Comparison of ENCODE assay signal across 40 cellular contexts in genomic region chr17:79232957-79233356, GRCh38.
"Had no signal": no experiment of that assay in that cellular context is flagged by ENCODE, and none has a peak within 500 bp of the region (broad histone marks: within the 10 kb centered on the region; RNA-seq: fewer than 3 reads in every experiment).

No MANE protein-coding gene starts in this region.

- H3K36me3 ChIP-seq: adrenal gland, brain microvascular endothelial cell, breast epithelium, cardiac muscle cell, WERI-Rb-1 had no signal

- ATAC-seq: activated CD4-positive, alpha-beta T cell treated with anti-CD3 and anti-CD28 coated beads for 36 hours; activated CD4-positive, CD25-positive, alpha-beta regulatory T cell treated with anti-CD3 and anti-CD28 coated beads, Interleukin-2, amount 50 U/mL, for 24 hours; activated CD8-positive, alpha-beta memory T cell treated with anti-CD3 and anti-CD28 coated beads, Interleukin-2, amount 10 ng/mL, durations not matched to agents 7 days and 5 days; activated CD8-positive, alpha-beta T cell treated with anti-CD3 and anti-CD28 coated beads, Interleukin-2, amount 10 ng/mL, durations not matched to agents 7 days and 5 days; activated naive CD4-positive, alpha-beta T cell treated with anti-CD3 and anti-CD28 coated beads, Interleukin-2, amount 50 U/mL, for 72 hours; body of pancreas; WTC11 had no signal

- H3K4me3 Mint-ChIP-seq: activated CD4-positive, alpha-beta memory T cell treated with anti-CD3 and anti-CD28 coated beads, Interleukin-2, amount 10 ng/mL, durations not matched to agents 7 days and 5 days; activated CD4-positive, alpha-beta T cell treated with anti-CD3 and anti-CD28 coated beads for 36 hours; activated CD4-positive, alpha-beta T cell treated with anti-CD3 and anti-CD28 coated beads, Interleukin-2, amount 10 ng/mL, durations not matched to agents 7 days and 5 days; activated CD8-positive, alpha-beta memory T cell treated with anti-CD3 and anti-CD28 coated beads, Interleukin-2, amount 10 ng/mL, durations not matched to agents 7 days and 5 days; activated CD8-positive, alpha-beta T cell treated with anti-CD3 and anti-CD28 coated beads, Interleukin-2, amount 10 ng/mL, durations not matched to agents 7 days and 5 days; activated naive CD8-positive, alpha-beta T cell treated with anti-CD3 and anti-CD28 coated beads for 36 hours; activated T-cell treated with anti-CD3 and anti-CD28 coated beads, Interleukin-2, amount 50 U/mL, for 24 hours; central memory CD8-positive, alpha-beta T cell; T-helper 1 cell treated with Interleukin-12 subunit alpha and Interleukin-12 subunit beta and Interleukin-4 antibody, amounts not matched to agents 30 μg/mL and 1 μg/mL, for 36 hours; T-helper 2 cell treated with Interferon-gamma antibody and Interleukin-4, amounts not matched to agents 5 μg/mL and 100 μg/mL, for 36 hours; WTC11 had no signal

- H3K27ac ChIP-seq: adrenal gland, body of pancreas, brain microvascular endothelial cell, breast epithelium, cardiac muscle cell, WERI-Rb-1 had no signal

- DNase-seq: activated CD4-positive, alpha-beta memory T cell treated with anti-CD3 and anti-CD28 coated beads, Interleukin-2, amount 10 ng/mL, durations not matched to agents 7 days and 5 days; activated CD4-positive, alpha-beta T cell treated with anti-CD3 and anti-CD28 coated beads for 1 hour; activated CD4-positive, alpha-beta T cell treated with anti-CD3 and anti-CD28 coated beads for 36 hours; activated CD4-positive, alpha-beta T cell treated with anti-CD3 and anti-CD28 coated beads for 48 hours; activated CD4-positive, alpha-beta T cell treated with anti-CD3 and anti-CD28 coated beads, Interleukin-2, amount 10 ng/mL, durations not matched to agents 7 days and 5 days; activated CD4-positive, alpha-beta T cell treated with anti-CD3 and anti-CD28 coated beads, Interleukin-2, amount 50 U/mL, for 48 hours; activated CD4-positive, CD25-positive, alpha-beta regulatory T cell; activated CD8-positive, alpha-beta memory T cell treated with anti-CD3 and anti-CD28 coated beads for 24 hours; activated CD8-positive, alpha-beta memory T cell treated with anti-CD3 and anti-CD28 coated beads, Interleukin-2, amount 10 ng/mL, durations not matched to agents 7 days and 5 days; activated CD8-positive, alpha-beta memory T cell treated with anti-CD3 and anti-CD28 coated beads, Interleukin-2, amount 50 U/mL, for 48 hours; activated CD8-positive, alpha-beta T cell treated with anti-CD3 and anti-CD28 coated beads, Interleukin-2, amount 10 ng/mL, durations not matched to agents 7 days and 5 days; activated effector memory CD4-positive, alpha-beta T cell treated with Interleukin-2 at 50 U/mL for 16 hours; activated gamma-delta T cell; activated naive CD4-positive, alpha-beta T cell treated with anti-CD3 and anti-CD28 coated beads, Interleukin-2, amount 50 U/mL, for 16 hours; activated naive CD4-positive, alpha-beta T cell treated with Interleukin-2 at 50 U/mL for 16 hours; activated naive CD8-positive, alpha-beta T cell treated with anti-CD3 and anti-CD28 coated beads for 36 hours; activated T-cell treated with anti-CD3 and anti-CD28 coated beads, Interleukin-2, amount 50 U/mL, for 24 hours; activated T-cell treated with anti-CD3 and anti-CD28 coated beads, Interleukin-2, amount 50 U/mL, for 48 hours; adrenal gland; amniotic stem cell; aorta; body of pancreas; brain microvascular endothelial cell; caudate nucleus; cerebellar nuclear complex; T-helper 1 cell; T-helper 2 cell; T-helper 9 cell; WERI-Rb-1 had no signal

- H3K9me3 ChIP-seq: adrenal gland, body of pancreas had no signal

- H3K27me3 ChIP-seq: adrenal gland, body of pancreas, brain microvascular endothelial cell, cardiac muscle cell had no signal

- H3K9me3 Mint-ChIP-seq: activated CD4-positive, alpha-beta memory T cell treated with anti-CD3 and anti-CD28 coated beads, Interleukin-2, amount 10 ng/mL, durations not matched to agents 7 days and 5 days; activated CD4-positive, alpha-beta T cell treated with anti-CD3 and anti-CD28 coated beads, Interleukin-2, amount 10 ng/mL, durations not matched to agents 7 days and 5 days; activated naive CD4-positive, alpha-beta T cell treated with anti-CD3 and anti-CD28 coated beads, Interleukin-2, amount 50 U/mL, for 72 hours; activated naive CD8-positive, alpha-beta T cell treated with anti-CD3 and anti-CD28 coated beads for 36 hours; activated T-helper 2 cell treated with anti-CD3 and anti-CD28 coated beads, Interferon-gamma antibody, Interleukin-2, Interleukin-4, amounts not matched to agents 10 μg/mL and 5 μg/mL and 100 μg/mL, durations not matched to agents 14 hours and 24 hours and 36 hours; central memory CD8-positive, alpha-beta T cell; T-helper 1 cell treated with Interleukin-12 subunit alpha and Interleukin-12 subunit beta and Interleukin-4 antibody, amounts not matched to agents 30 μg/mL and 1 μg/mL, for 36 hours; T-helper 2 cell treated with Interferon-gamma antibody and Interleukin-4, amounts not matched to agents 5 μg/mL and 100 μg/mL, for 36 hours; WTC11 had no signal

- FAIRE-seq: astrocyte, TTC549 had no signal

- H3K4me1 Mint-ChIP-seq: activated CD4-positive, alpha-beta memory T cell treated with anti-CD3 and anti-CD28 coated beads, Interleukin-2, amount 10 ng/mL, durations not matched to agents 7 days and 5 days; activated CD4-positive, alpha-beta T cell treated with anti-CD3 and anti-CD28 coated beads for 36 hours; activated CD4-positive, alpha-beta T cell treated with anti-CD3 and anti-CD28 coated beads, Interleukin-2, amount 10 ng/mL, durations not matched to agents 7 days and 5 days; activated CD8-positive, alpha-beta memory T cell treated with anti-CD3 and anti-CD28 coated beads, Interleukin-2, amount 10 ng/mL, durations not matched to agents 7 days and 5 days; activated naive CD8-positive, alpha-beta T cell treated with anti-CD3 and anti-CD28 coated beads for 36 hours; central memory CD8-positive, alpha-beta T cell had no signal

- H3K27me3 Mint-ChIP-seq: activated CD4-positive, alpha-beta T cell treated with anti-CD3 and anti-CD28 coated beads for 36 hours; activated CD4-positive, alpha-beta T cell treated with anti-CD3 and anti-CD28 coated beads, Interleukin-2, amount 10 ng/mL, durations not matched to agents 7 days and 5 days; activated naive CD8-positive, alpha-beta T cell treated with anti-CD3 and anti-CD28 coated beads for 36 hours; activated T-cell treated with anti-CD3 and anti-CD28 coated beads, Interleukin-2, amount 50 U/mL, for 24 hours had no signal

- H3K36me3 Mint-ChIP-seq: activated CD8-positive, alpha-beta memory T cell treated with anti-CD3 and anti-CD28 coated beads, Interleukin-2, amount 10 ng/mL, durations not matched to agents 7 days and 5 days; activated naive CD4-positive, alpha-beta T cell treated with anti-CD3 and anti-CD28 coated beads, Interleukin-2, amount 50 U/mL, for 72 hours; activated naive CD8-positive, alpha-beta T cell treated with anti-CD3 and anti-CD28 coated beads for 36 hours; WTC11 had no signal

- H3K4me1 ChIP-seq: adrenal gland, body of pancreas, breast epithelium had no signal

- H3K4me3 ChIP-seq: adrenal gland, body of pancreas, breast epithelium, cardiac muscle cell had no signal

- H3K27ac Mint-ChIP-seq: activated CD4-positive, alpha-beta memory T cell treated with anti-CD3 and anti-CD28 coated beads, Interleukin-2, amount 10 ng/mL, durations not matched to agents 7 days and 5 days; activated CD4-positive, alpha-beta T cell treated with anti-CD3 and anti-CD28 coated beads for 36 hours; activated CD4-positive, alpha-beta T cell treated with anti-CD3 and anti-CD28 coated beads, Interleukin-2, amount 10 ng/mL, durations not matched to agents 7 days and 5 days; activated CD8-positive, alpha-beta memory T cell treated with anti-CD3 and anti-CD28 coated beads, Interleukin-2, amount 10 ng/mL, durations not matched to agents 7 days and 5 days; activated CD8-positive, alpha-beta T cell treated with anti-CD3 and anti-CD28 coated beads, Interleukin-2, amount 10 ng/mL, durations not matched to agents 7 days and 5 days; activated naive CD4-positive, alpha-beta T cell treated with anti-CD3 and anti-CD28 coated beads, Interleukin-2, amount 50 U/mL, for 72 hours; activated naive CD8-positive, alpha-beta T cell treated with anti-CD3 and anti-CD28 coated beads for 36 hours; activated T-cell treated with anti-CD3 and anti-CD28 coated beads, Interleukin-2, amount 50 U/mL, for 24 hours; activated T-helper 2 cell treated with anti-CD3 and anti-CD28 coated beads, Interferon-gamma antibody, Interleukin-2, Interleukin-4, amounts not matched to agents 10 μg/mL and 5 μg/mL and 100 μg/mL, durations not matched to agents 14 hours and 24 hours and 36 hours; T-helper 1 cell treated with Interleukin-12 subunit alpha and Interleukin-12 subunit beta and Interleukin-4 antibody, amounts not matched to agents 30 μg/mL and 1 μg/mL, for 36 hours; T-helper 2 cell treated with Interferon-gamma antibody and Interleukin-4, amounts not matched to agents 5 μg/mL and 100 μg/mL, for 36 hours; WTC11 had no signal
